Comparison of ENCODE assay signal across 1 cellular context in genomic region chr2:44169155-44169898, GRCh38.
TF ChIP-seq lines count a peak whose summit lies in the region.

No MANE protein-coding gene starts in this region.

TF ChIP-seq in HepG2, 621 proteins besides CTCF, POLR2A, EP300 and RAD21 (continued from another document and continues in another):
- TF ChIP-seq ZSCAN31 (CRISPR knock-in tag; IDR thresholded peaks at IDR 0.05; ENCODE audit: low read depth) (no peak), ZBTB14 (CRISPR knock-in tag; IDR thresholded peaks at IDR 0.05) (no peak), RARG (CRISPR knock-in tag; IDR thresholded peaks at IDR 0.05; ENCODE audit: low read depth) (no peak), ZNF839 (CRISPR knock-in tag; IDR thresholded peaks at IDR 0.05; ENCODE audit: borderline replicate concordance) (no peak), ZFX (CRISPR knock-in tag; IDR thresholded peaks at IDR 0.05; ENCODE audit: low read depth) (peak; percentile 86), ZNF841 (CRISPR knock-in tag; IDR thresholded peaks at IDR 0.05; ENCODE audit: borderline replicate concordance) (no peak), BORCS8-MEF2B (CRISPR knock-in tag; IDR thresholded peaks at IDR 0.05) (no peak), MTERF4 (CRISPR knock-in tag; IDR thresholded peaks at IDR 0.05) (peak; percentile 61; the same call in 1 of the 2 replicates), PLRG1 (conservative IDR thresholded peaks at IDR 0.05) (no peak), SRY (CRISPR knock-in tag; IDR thresholded peaks at IDR 0.05) (0 out of 2 replicates have a peak, but pooled peaks have one; percentile 15), NR2F2 (IDR thresholded peaks at IDR 0.05; ENCODE audit: borderline replicate concordance, low read depth) (no peak), ZMYM4 (CRISPR knock-in tag; IDR thresholded peaks at IDR 0.05) (no peak), ZFY (CRISPR knock-in tag; IDR thresholded peaks at IDR 0.05) (peak; percentile 88), ZNF20 (CRISPR knock-in tag; IDR thresholded peaks at IDR 0.05) (no peak), TEAD3 (CRISPR knock-in tag; optimal IDR thresholded peaks at IDR 0.05; ENCODE audit: borderline replicate concordance) (no peak), TRAFD1 (CRISPR knock-in tag; IDR thresholded peaks at IDR 0.05; ENCODE audit: borderline replicate concordance) (no peak), ZNF224 (CRISPR knock-in tag; IDR thresholded peaks at IDR 0.05) (no peak), BCL6 (CRISPR knock-in tag; IDR thresholded peaks at IDR 0.05) (no peak), SP5 (CRISPR knock-in tag; IDR thresholded peaks at IDR 0.05; ENCODE audit: borderline replicate concordance, low read depth) (no peak), NCOA1 (CRISPR knock-in tag; IDR thresholded peaks at IDR 0.05) (peak; percentile 63; the same call in 1 of the 2 replicates), SOX13 (IDR thresholded peaks at IDR 0.05) (no peak), SOX13 (CRISPR knock-in tag; conservative IDR thresholded peaks at IDR 0.05 in 1 of 2, IDR thresholded peaks at IDR 0.05 in 1 of 2) (0 out of 4 replicates have a peak, but pooled peaks of 1 of the 2 experiments have one; percentile 8), ZNF83 (CRISPR knock-in tag; IDR thresholded peaks at IDR 0.05; ENCODE audit: borderline replicate concordance) (0 out of 2 replicates have a peak, but pooled peaks have one; percentile 0), ZNF563 (CRISPR knock-in tag; IDR thresholded peaks at IDR 0.05) (peak; percentile 79), ZBTB43 (CRISPR knock-in tag; conservative IDR thresholded peaks at IDR 0.05) (0 out of 2 replicates have a peak, but pooled peaks have one; percentile 11), ZSCAN9 (CRISPR knock-in tag; IDR thresholded peaks at IDR 0.05; ENCODE audit: borderline replicate concordance) (no peak), FOXA3 (CRISPR knock-in tag; IDR thresholded peaks at IDR 0.05) (no peak), DMAP1 (CRISPR knock-in tag; IDR thresholded peaks at IDR 0.05) (no peak), GRHL1 (CRISPR knock-in tag; conservative IDR thresholded peaks at IDR 0.05) (no peak), CEBPZ (IDR thresholded peaks at IDR 0.05; ENCODE audit: low read length) (no peak), ZNF124 (CRISPR knock-in tag; IDR thresholded peaks at IDR 0.05) (no peak), LRRFIP1 (CRISPR knock-in tag; conservative IDR thresholded peaks at IDR 0.05) (no peak), FOXM1 (CRISPR knock-in tag; IDR thresholded peaks at IDR 0.05) (no peak), ATM (IDR thresholded peaks at IDR 0.05; ENCODE audit: borderline replicate concordance) (no peak), FOXJ3 (CRISPR knock-in tag; IDR thresholded peaks at IDR 0.05; ENCODE audit: borderline replicate concordance) (no peak)
- TF ChIP-seq, protein P1, sequence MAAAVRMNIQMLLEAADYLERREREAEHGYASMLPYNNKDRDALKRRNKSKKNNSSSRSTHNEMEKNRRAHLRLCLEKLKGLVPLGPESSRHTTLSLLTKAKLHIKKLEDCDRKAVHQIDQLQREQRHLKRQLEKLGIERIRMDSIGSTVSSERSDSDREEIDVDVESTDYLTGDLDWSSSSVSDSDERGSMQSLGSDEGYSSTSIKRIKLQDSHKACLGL (CRISPR knock-in tag; IDR thresholded peaks at IDR 0.05), result no peak
- TF ChIP-seq, protein P2, sequence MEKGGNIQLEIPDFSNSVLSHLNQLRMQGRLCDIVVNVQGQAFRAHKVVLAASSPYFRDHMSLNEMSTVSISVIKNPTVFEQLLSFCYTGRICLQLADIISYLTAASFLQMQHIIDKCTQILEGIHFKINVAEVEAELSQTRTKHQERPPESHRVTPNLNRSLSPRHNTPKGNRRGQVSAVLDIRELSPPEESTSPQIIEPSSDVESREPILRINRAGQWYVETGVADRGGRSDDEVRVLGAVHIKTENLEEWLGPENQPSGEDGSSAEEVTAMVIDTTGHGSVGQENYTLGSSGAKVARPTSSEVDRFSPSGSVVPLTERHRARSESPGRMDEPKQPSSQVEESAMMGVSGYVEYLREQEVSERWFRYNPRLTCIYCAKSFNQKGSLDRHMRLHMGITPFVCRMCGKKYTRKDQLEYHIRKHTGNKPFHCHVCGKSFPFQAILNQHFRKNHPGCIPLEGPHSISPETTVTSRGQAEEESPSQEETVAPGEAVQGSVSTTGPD (CRISPR knock-in tag; IDR thresholded peaks at IDR 0.05), result no peak
- TF ChIP-seq, protein P3, sequence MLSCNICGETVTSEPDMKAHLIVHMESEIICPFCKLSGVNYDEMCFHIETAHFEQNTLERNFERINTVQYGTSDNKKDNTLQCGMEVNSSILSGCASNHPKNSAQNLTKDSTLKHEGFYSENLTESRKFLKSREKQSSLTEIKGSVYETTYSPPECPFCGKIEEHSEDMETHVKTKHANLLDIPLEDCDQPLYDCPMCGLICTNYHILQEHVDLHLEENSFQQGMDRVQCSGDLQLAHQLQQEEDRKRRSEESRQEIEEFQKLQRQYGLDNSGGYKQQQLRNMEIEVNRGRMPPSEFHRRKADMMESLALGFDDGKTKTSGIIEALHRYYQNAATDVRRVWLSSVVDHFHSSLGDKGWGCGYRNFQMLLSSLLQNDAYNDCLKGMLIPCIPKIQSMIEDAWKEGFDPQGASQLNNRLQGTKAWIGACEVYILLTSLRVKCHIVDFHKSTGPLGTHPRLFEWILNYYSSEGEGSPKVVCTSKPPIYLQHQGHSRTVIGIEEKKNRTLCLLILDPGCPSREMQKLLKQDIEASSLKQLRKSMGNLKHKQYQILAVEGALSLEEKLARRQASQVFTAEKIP (CRISPR knock-in tag; IDR thresholded peaks at IDR 0.05; ENCODE audit: borderline replicate concordance), result no peak
- TF ChIP-seq, protein P4, sequence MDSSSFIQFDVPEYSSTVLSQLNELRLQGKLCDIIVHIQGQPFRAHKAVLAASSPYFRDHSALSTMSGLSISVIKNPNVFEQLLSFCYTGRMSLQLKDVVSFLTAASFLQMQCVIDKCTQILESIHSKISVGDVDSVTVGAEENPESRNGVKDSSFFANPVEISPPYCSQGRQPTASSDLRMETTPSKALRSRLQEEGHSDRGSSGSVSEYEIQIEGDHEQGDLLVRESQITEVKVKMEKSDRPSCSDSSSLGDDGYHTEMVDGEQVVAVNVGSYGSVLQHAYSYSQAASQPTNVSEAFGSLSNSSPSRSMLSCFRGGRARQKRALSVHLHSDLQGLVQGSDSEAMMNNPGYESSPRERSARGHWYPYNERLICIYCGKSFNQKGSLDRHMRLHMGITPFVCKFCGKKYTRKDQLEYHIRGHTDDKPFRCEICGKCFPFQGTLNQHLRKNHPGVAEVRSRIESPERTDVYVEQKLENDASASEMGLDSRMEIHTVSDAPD (CRISPR knock-in tag; IDR thresholded peaks at IDR 0.05), result no peak
- TF ChIP-seq, protein P5, sequence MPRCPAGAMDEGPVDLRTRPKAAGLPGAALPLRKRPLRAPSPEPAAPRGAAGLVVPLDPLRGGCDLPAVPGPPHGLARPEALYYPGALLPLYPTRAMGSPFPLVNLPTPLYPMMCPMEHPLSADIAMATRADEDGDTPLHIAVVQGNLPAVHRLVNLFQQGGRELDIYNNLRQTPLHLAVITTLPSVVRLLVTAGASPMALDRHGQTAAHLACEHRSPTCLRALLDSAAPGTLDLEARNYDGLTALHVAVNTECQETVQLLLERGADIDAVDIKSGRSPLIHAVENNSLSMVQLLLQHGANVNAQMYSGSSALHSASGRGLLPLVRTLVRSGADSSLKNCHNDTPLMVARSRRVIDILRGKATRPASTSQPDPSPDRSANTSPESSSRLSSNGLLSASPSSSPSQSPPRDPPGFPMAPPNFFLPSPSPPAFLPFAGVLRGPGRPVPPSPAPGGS (CRISPR knock-in tag; IDR thresholded peaks at IDR 0.05), result no peak
- TF ChIP-seq, protein P6, sequence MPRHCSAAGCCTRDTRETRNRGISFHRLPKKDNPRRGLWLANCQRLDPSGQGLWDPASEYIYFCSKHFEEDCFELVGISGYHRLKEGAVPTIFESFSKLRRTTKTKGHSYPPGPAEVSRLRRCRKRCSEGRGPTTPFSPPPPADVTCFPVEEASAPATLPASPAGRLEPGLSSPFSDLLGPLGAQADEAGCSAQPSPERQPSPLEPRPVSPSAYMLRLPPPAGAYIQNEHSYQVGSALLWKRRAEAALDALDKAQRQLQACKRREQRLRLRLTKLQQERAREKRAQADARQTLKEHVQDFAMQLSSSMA (CRISPR knock-in tag; IDR thresholded peaks at IDR 0.05), result no peak
